9 cellular contexts compared by ENCODE assay signal in the genomic region with DNA sequence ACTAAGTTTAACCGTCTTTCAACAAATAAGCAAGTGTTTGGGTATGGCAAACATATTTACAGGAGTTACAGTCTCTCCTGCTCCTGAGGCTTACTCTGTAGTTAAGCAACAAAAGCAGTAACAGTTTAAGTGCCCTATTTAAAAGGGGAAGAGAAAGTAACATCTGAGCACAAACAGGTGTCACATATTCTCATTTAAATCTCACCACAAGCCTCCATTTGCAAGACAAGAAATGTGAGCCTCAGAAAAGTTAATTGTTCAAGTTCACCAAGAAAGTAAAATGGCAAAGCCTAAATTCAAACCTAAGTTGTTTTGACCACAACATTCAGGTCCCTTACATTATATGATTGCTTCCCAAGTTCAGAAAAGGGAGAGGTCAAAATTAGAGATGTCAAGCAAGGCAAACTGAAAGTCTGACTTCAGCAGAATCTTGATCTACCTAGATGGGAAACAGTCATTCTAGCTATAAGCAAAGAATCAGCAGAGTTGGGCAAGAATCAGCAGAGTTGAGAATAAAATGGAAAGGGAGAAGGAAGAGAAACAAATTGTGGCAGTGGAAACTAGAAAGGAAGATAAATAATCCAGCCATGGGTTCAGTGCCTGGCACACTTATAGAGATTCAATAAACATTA.
DNase-seq lines count a peak whose midpoint lies in the region; ATAC-seq lines count a peak whose summit lies in the region.
"Had no signal": no experiment of that assay in that cellular context is flagged by ENCODE, and none has a peak within 500 bp of the region (broad histone marks: within the 10 kb centered on the region; RNA-seq: fewer than 3 reads in every experiment).

No MANE protein-coding gene starts in this region.

- peak overlapping the region; percentile 25 for H3K27ac ChIP-seq in CD4-positive, CD25-positive, alpha-beta regulatory T cell (ENCODE audit: insufficient read depth, low read length, poor library complexity, severe bottlenecking)
- H3K27ac ChIP-seq in CD4-positive, alpha-beta memory T cell (ENCODE audit: low read depth, low read length) = no peak overlapping the region

- H3K9me3 ChIP-seq in CD4-positive, CD25-positive, alpha-beta regulatory T cell (ENCODE audit: control insufficient read depth in 2 of 2, low read length in 2 of 2) = no peaks in the 10 kb centered on the region
- no peaks in the 10 kb centered on the region for H3K9me3 ChIP-seq in CD4-positive, alpha-beta memory T cell (ENCODE audit: control insufficient read depth in 1 of 2, low read length in 2 of 2)

- H3K27ac Mint-ChIP-seq in CD4-positive, CD25-positive, alpha-beta regulatory T cell = peak overlapping the region in 2 of 3 donors; percentile 10 to 44
- H3K27ac Mint-ChIP-seq in CD4-positive, alpha-beta memory T cell = no peak overlapping the region

- no peaks in the 10 kb centered on the region for H3K27me3 Mint-ChIP-seq in CD4-positive, CD25-positive, alpha-beta regulatory T cell
- no peaks in the 10 kb centered on the region for H3K27me3 Mint-ChIP-seq in CD4-positive, alpha-beta memory T cell

- POLR2A ChIA-PET in CD4-positive, alpha-beta memory T cell (lab: Charles Lee; ENCODE audit: partially characterized antibody) = no interaction called here

- H3K9me3 Mint-ChIP-seq in CD4-positive, CD25-positive, alpha-beta regulatory T cell = no peaks in the 10 kb centered on the region
- no peaks in the 10 kb centered on the region for H3K9me3 Mint-ChIP-seq in CD4-positive, alpha-beta memory T cell

- H3K36me3 Mint-ChIP-seq in CD4-positive, CD25-positive, alpha-beta regulatory T cell = peaks cover 45% of the 10 kb centered on the region
- peaks cover 26 to 44% of the 10 kb centered on the region in 2 donors for H3K36me3 Mint-ChIP-seq in CD4-positive, alpha-beta memory T cell

- peaks cover 4% of the 10 kb centered on the region for H3K36me3 ChIP-seq in CD4-positive, CD25-positive, alpha-beta regulatory T cell (ENCODE audit: control insufficient read depth, insufficient read depth, low read length)
- H3K36me3 ChIP-seq in CD4-positive, alpha-beta memory T cell (ENCODE audit: insufficient read depth, low read length) = peaks cover 6% of the 10 kb centered on the region

- H3K4me1 ChIP-seq in CD4-positive, CD25-positive, alpha-beta regulatory T cell (ENCODE audit: control insufficient read depth, insufficient read depth, low read length, poor library complexity, severe bottlenecking) = no peaks in the 10 kb centered on the region
- H3K4me1 ChIP-seq in CD4-positive, alpha-beta memory T cell (ENCODE audit: insufficient read depth, low read length) = no peaks in the 10 kb centered on the region

- ATAC-seq in CD4-positive, CD25-positive, alpha-beta regulatory T cell (ENCODE audit: low read depth in 2 of 2) = no peak
- ATAC-seq in GM19455 (IDR thresholded peaks at IDR 0.05; ENCODE audit: unreplicated experiment) (peak; percentile 87), HG03045 (IDR thresholded peaks at IDR 0.05; ENCODE audit: unreplicated experiment) (peak; percentile 90), left cardiac atrium (no peak)

- H3K4me3 ChIP-seq in CD4-positive, CD25-positive, alpha-beta regulatory T cell (ENCODE audit: low read depth, low read length) = no peak overlapping the region
- H3K4me3 ChIP-seq in CD4-positive, alpha-beta memory T cell (ENCODE audit: low read length in 2 of 2) = no peak overlapping the region

- DNase-seq in CD4-positive, CD25-positive, alpha-beta regulatory T cell = peak in 2 of 3 donors; percentile 14 to 48
- DNase-seq in NOMO-1 treated with DMSO at 0.1 percent for 48 hours (lab: John Stamatoyannopoulos, UW; ENCODE audit: unreplicated experiment) (peak; percentile 94), NCI-H1930 (lab: John Stamatoyannopoulos, UW) (no peak), superior temporal gyrus (ENCODE audit: extremely low spot score) (no peak), left cardiac atrium (no peak)
- no peak for DNase-seq in CD4-positive, alpha-beta memory T cell
- DNase-seq: NCI-H526 had no signal

- no peaks in the 10 kb centered on the region for H3K27me3 ChIP-seq in CD4-positive, CD25-positive, alpha-beta regulatory T cell (ENCODE audit: control insufficient read depth, insufficient read depth, low read length)
- H3K27me3 ChIP-seq in CD4-positive, alpha-beta memory T cell (ENCODE audit: insufficient read depth, low read length) = no peaks in the 10 kb centered on the region

- CTCF ChIA-PET in CD4-positive, alpha-beta memory T cell (lab: Charles Lee; ENCODE audit: partially characterized antibody) = interaction anchor here (1.4 kb wide), 1 partner anchor 175 kb away, joined by 4 read pairs; no protein-coding TSS in a partner anchor

- H3K4me3 Mint-ChIP-seq in CD4-positive, CD25-positive, alpha-beta regulatory T cell = no peak overlapping the region
- H3K4me3 Mint-ChIP-seq in CD4-positive, alpha-beta memory T cell = no peak overlapping the region

- peaks cover 9 to 19% (median 14%) of the 10 kb centered on the region in 4 donors for H3K4me1 Mint-ChIP-seq in CD4-positive, CD25-positive, alpha-beta regulatory T cell
- peaks cover 0 to 6% (median 2%) of the 10 kb centered on the region in 4 donors for H3K4me1 Mint-ChIP-seq in CD4-positive, alpha-beta memory T cell

- intact Hi-C loops in left cardiac atrium (cut with DNase I) = no loop called here
- intact Hi-C loops in CD4-positive, alpha-beta memory T cell (cut with micrococcal nuclease) = no loop called here

Comparison
In these comparisons a context has a peak if more than half of its experiments do, and no peak if none do; other contexts are left out.
1. ATAC-seq: peak in GM19455 (single experiment) and HG03045 (single experiment); none in CD4-positive, CD25-positive, alpha-beta regulatory T cell (0 of 2) and left cardiac atrium (0 of 2).
2. DNase-seq: peak in CD4-positive, CD25-positive, alpha-beta regulatory T cell (2 of 3) and NOMO-1 treated with DMSO at 0.1 percent for 48 hours (single experiment); none in NCI-H1930 (0 of 2), superior temporal gyrus (single experiment), left cardiac atrium (single experiment) and CD4-positive, alpha-beta memory T cell (0 of 5).
3. H3K27ac Mint-ChIP-seq: peak in CD4-positive, CD25-positive, alpha-beta regulatory T cell (2 of 3); none in CD4-positive, alpha-beta memory T cell (0 of 7).